ENCODE assay signal across 16 cellular contexts in the genomic region with DNA sequence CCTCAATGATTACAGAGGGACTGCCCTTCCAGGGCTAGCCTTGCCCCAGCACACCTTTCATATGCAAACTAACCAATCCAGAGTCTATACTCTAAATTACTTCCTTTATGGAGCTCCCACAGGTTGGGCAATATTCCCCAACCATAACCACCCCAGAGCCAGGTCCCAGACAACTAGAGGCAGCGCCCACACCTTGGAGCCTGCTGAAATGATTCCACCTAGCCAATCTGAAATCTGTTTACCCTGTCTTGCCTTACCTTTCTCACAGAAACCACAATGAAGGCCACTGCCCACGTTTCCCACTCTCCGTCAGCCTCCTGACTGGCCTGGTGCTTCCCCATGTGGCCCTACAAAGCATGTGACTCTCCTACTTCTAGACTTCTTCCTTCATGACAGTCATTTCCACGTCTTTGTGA.
A peak's percentile ranks its signal among the peaks of the same experiment; 100 is the strongest.
DNase-seq lines count a peak whose midpoint lies in the region; ATAC-seq and TF ChIP-seq lines count a peak whose summit lies in the region.
"Had no signal": no experiment of that assay in that cellular context is flagged by ENCODE, and none has a peak within 500 bp of the region (broad histone marks: within the 10 kb centered on the region; RNA-seq: fewer than 3 reads in every experiment).

No MANE protein-coding gene starts in this region.

- no peaks in the 10 kb centered on the region for H3K27me3 ChIP-seq in smooth muscle cell (ENCODE audit: low read depth)
- no peaks in the 10 kb centered on the region for H3K27me3 ChIP-seq in vagina
- no peaks in the 10 kb centered on the region for H3K27me3 ChIP-seq in trophoblast cell (ENCODE audit: insufficient read depth, low read length)

- no peaks in the 10 kb centered on the region for H3K4me1 ChIP-seq in smooth muscle cell (ENCODE audit: low read depth)
- H3K4me1 ChIP-seq in vagina, result no peaks in the 10 kb centered on the region
- no peaks in the 10 kb centered on the region for H3K4me1 ChIP-seq in trophoblast cell (ENCODE audit: control insufficient read depth in 1 of 2, insufficient read depth in 2 of 2, low read length in 2 of 2)

- peaks cover 21% of the 10 kb centered on the region for H3K9me3 Mint-ChIP-seq in activated T-helper 17 cell treated with anti-CD3 and anti-CD28 coated beads, Interleukin-2, amount 50 U/mL, for 72 hours
- H3K9me3 Mint-ChIP-seq in stimulated activated memory B cell treated with anti-CD40 and anti-IgM and Interleukin-4, amounts not matched to agents 10 μg/mL and 1 μg/mL and 100 μg/mL, for 72 hours, result peaks cover 18% of the 10 kb centered on the region

- TF ChIP-seq POLR2A in vagina (IDR thresholded peaks at IDR 0.05), result no peak

- H3K27ac ChIP-seq in smooth muscle cell (ENCODE audit: low read depth) (no peak overlapping the region), vagina (no peak overlapping the region), trophoblast cell (ENCODE audit: low read depth, low read length) (no peak overlapping the region)

- H3K9ac ChIP-seq in smooth muscle cell (ENCODE audit: low read depth), result no peak overlapping the region
- H3K9ac ChIP-seq in trophoblast cell (ENCODE audit: low read length), result no peak overlapping the region

- no peak overlapping the region for H2BK5ac ChIP-seq in trophoblast cell (ENCODE audit: low read depth, low read length, poor library complexity)

- no peak overlapping the region for H2BK12ac ChIP-seq in trophoblast cell (ENCODE audit: low read length)

- intact Hi-C loops in vagina (cut with DNase I), result no loop called here

- H4K8ac ChIP-seq in trophoblast cell (ENCODE audit: low read depth, low read length), result no peak overlapping the region

- no peaks in the 10 kb centered on the region for H4K20me1 ChIP-seq in smooth muscle cell (ENCODE audit: low read depth)

- no peaks in the 10 kb centered on the region for H3K36me3 ChIP-seq in smooth muscle cell (ENCODE audit: low read depth)
- no peaks in the 10 kb centered on the region for H3K36me3 ChIP-seq in vagina
- H3K36me3 ChIP-seq in trophoblast cell (ENCODE audit: control insufficient read depth in 1 of 2, insufficient read depth in 2 of 2, low read length in 2 of 2), result peaks cover 0 to 3% of the 10 kb centered on the region in 2 experiments

- TF ChIP-seq CTCF in smooth muscle cell (IDR thresholded peaks at IDR 0.05; ENCODE audit: borderline replicate concordance, insufficient read depth, poor library complexity, severe bottlenecking) (no peak), vagina (IDR thresholded peaks at IDR 0.05) (no peak)

- no peak overlapping the region for H3K4me2 ChIP-seq in smooth muscle cell
- no peak overlapping the region for H3K4me2 ChIP-seq in trophoblast cell (ENCODE audit: low read length)

- no peak overlapping the region for H3K4ac ChIP-seq in trophoblast cell (ENCODE audit: low read depth, low read length)

- DNase-seq in activated T-cell treated with anti-CD3 and anti-CD28 coated beads for 48 hours (ENCODE audit: low read depth), result peak; percentile 3
- DNase-seq in activated T-cell treated with anti-CD3 and anti-CD28 coated beads, Interleukin-2, amount 50 U/mL, for 48 hours, result no peak
- no peak for DNase-seq in smooth muscle cell (lab: John Stamatoyannopoulos, UW; ENCODE audit: unreplicated experiment)
- DNase-seq in vagina (ENCODE audit: extremely low spot score in 2 of 2), result no peak
- DNase-seq in trophoblast cell, result no peak
- DNase-seq: activated naive CD8-positive, alpha-beta T cell treated with anti-CD3 and anti-CD28 coated beads, Interleukin-2, amount 10 ng/mL, durations not matched to agents 7 days and 5 days; DMS79; Kasumi-1; naive thymus-derived CD8-positive, alpha-beta T cell; NK-92 treated with Interleukin-12 subunit alpha and Interleukin-12 subunit beta, amount 100 ng/mL, for 24 hours; stimulated activated naive CD4-positive, alpha-beta T cell treated with Interleukin-2 at 50 U/mL for 16 hours had no signal

- peaks cover 4% of the 10 kb centered on the region for H3F3A ChIP-seq in smooth muscle cell (ENCODE audit: low read depth)

- peak overlapping the region; percentile 3 for H3K27ac Mint-ChIP-seq in activated T-helper 17 cell treated with anti-CD3 and anti-CD28 coated beads, Interleukin-2, amount 50 U/mL, for 72 hours
- H3K27ac Mint-ChIP-seq in stimulated activated memory B cell treated with anti-CD40 and anti-IgM and Interleukin-4, amounts not matched to agents 10 μg/mL and 1 μg/mL and 100 μg/mL, for 72 hours, result peak overlapping the region; percentile 67
- H3K27ac Mint-ChIP-seq: activated naive CD8-positive, alpha-beta T cell treated with anti-CD3 and anti-CD28 coated beads, Interleukin-2, amount 10 ng/mL, durations not matched to agents 7 days and 5 days; CD14-positive monocyte; naive thymus-derived CD8-positive, alpha-beta T cell had no signal

- H3K79me1 ChIP-seq in trophoblast cell (ENCODE audit: low read length), result no peaks in the 10 kb centered on the region

- no peak overlapping the region for H3K4me3 Mint-ChIP-seq in activated T-helper 17 cell treated with anti-CD3 and anti-CD28 coated beads, Interleukin-2, amount 50 U/mL, for 72 hours
- H3K4me3 Mint-ChIP-seq in stimulated activated memory B cell treated with anti-CD40 and anti-IgM and Interleukin-4, amounts not matched to agents 10 μg/mL and 1 μg/mL and 100 μg/mL, for 72 hours, result no peak overlapping the region
- H3K4me3 Mint-ChIP-seq: activated naive CD8-positive, alpha-beta T cell treated with anti-CD3 and anti-CD28 coated beads, Interleukin-2, amount 10 ng/mL, durations not matched to agents 7 days and 5 days; CD14-positive monocyte; naive thymus-derived CD8-positive, alpha-beta T cell had no signal

- no peak overlapping the region for H3K18ac ChIP-seq in trophoblast cell (ENCODE audit: low read length)

- no peak overlapping the region for H2AK5ac ChIP-seq in trophoblast cell (ENCODE audit: low read length)

- peaks cover 9% of the 10 kb centered on the region for H3K27me3 Mint-ChIP-seq in activated T-helper 17 cell treated with anti-CD3 and anti-CD28 coated beads, Interleukin-2, amount 50 U/mL, for 72 hours
- no peaks in the 10 kb centered on the region for H3K27me3 Mint-ChIP-seq in stimulated activated memory B cell treated with anti-CD40 and anti-IgM and Interleukin-4, amounts not matched to agents 10 μg/mL and 1 μg/mL and 100 μg/mL, for 72 hours

- no peak overlapping the region for H2AFZ ChIP-seq in smooth muscle cell (ENCODE audit: low read depth)
- no peak overlapping the region for H2AFZ ChIP-seq in trophoblast cell (ENCODE audit: insufficient read depth, low read length, poor library complexity)

- H3K4me1 Mint-ChIP-seq in activated T-helper 17 cell treated with anti-CD3 and anti-CD28 coated beads, Interleukin-2, amount 50 U/mL, for 72 hours, result peaks cover 31% of the 10 kb centered on the region
- H3K4me1 Mint-ChIP-seq in stimulated activated memory B cell treated with anti-CD40 and anti-IgM and Interleukin-4, amounts not matched to agents 10 μg/mL and 1 μg/mL and 100 μg/mL, for 72 hours, result peaks cover 25% of the 10 kb centered on the region
- H3K4me1 Mint-ChIP-seq: CD14-positive monocyte; naive thymus-derived CD8-positive, alpha-beta T cell had no signal

- no peak overlapping the region for H2BK120ac ChIP-seq in trophoblast cell (ENCODE audit: insufficient read depth, low read length, poor library complexity)

- no peak overlapping the region for H4K91ac ChIP-seq in trophoblast cell (ENCODE audit: low read depth, low read length)

- no peaks in the 10 kb centered on the region for H3K36me3 Mint-ChIP-seq in activated T-helper 17 cell treated with anti-CD3 and anti-CD28 coated beads, Interleukin-2, amount 50 U/mL, for 72 hours (ENCODE audit: low read depth)
- peaks cover 23% of the 10 kb centered on the region for H3K36me3 Mint-ChIP-seq in stimulated activated memory B cell treated with anti-CD40 and anti-IgM and Interleukin-4, amounts not matched to agents 10 μg/mL and 1 μg/mL and 100 μg/mL, for 72 hours
- H3K36me3 Mint-ChIP-seq: activated naive CD8-positive, alpha-beta T cell treated with anti-CD3 and anti-CD28 coated beads, Interleukin-2, amount 10 ng/mL, durations not matched to agents 7 days and 5 days; CD14-positive monocyte had no signal

- H3K79me2 ChIP-seq in smooth muscle cell (ENCODE audit: low read depth) (no peaks in the 10 kb centered on the region), trophoblast cell (ENCODE audit: control insufficient read depth, insufficient read depth, low read length, poor library complexity) (no peaks in the 10 kb centered on the region)

- H4K12ac ChIP-seq in trophoblast cell (ENCODE audit: low read depth, low read length), result no peak overlapping the region

- no peak overlapping the region for H3K23ac ChIP-seq in trophoblast cell (ENCODE audit: low read length)

- 81% methylated on average over 4 of the region's 4 CpGs for WGBS in smooth muscle cell (ENCODE audit: low lambda C conversion rate)
- WGBS in trophoblast cell (ENCODE audit: extremely low coverage, insufficient coverage, insufficient read length), result no CpG with 5 or more reads among the region's 4 CpGs

- ATAC-seq in HG02588 (IDR thresholded peaks at IDR 0.05; ENCODE audit: unreplicated experiment), result peak; percentile 34
- peak; percentile 86 for ATAC-seq in activated T-helper 17 cell treated with anti-CD3 and anti-CD28 coated beads, Interleukin-2, amount 50 U/mL, for 72 hours (replicated peaks)
- peak; percentile 24 for ATAC-seq in stimulated activated memory B cell treated with anti-CD40 and anti-IgM and Interleukin-4, amounts not matched to agents 10 μg/mL and 1 μg/mL and 100 μg/mL, for 72 hours
- ATAC-seq: naive thymus-derived CD8-positive, alpha-beta T cell had no signal

- H3K9me3 ChIP-seq in smooth muscle cell (replicated peaks; ENCODE audit: low read depth), result no peaks in the 10 kb centered on the region
- peaks cover 9% of the 10 kb centered on the region for H3K9me3 ChIP-seq in vagina
- H3K9me3 ChIP-seq in trophoblast cell (ENCODE audit: insufficient read depth, low read depth, low read length), result no peaks in the 10 kb centered on the region

- no peak overlapping the region for H3K14ac ChIP-seq in trophoblast cell (ENCODE audit: low read length)

- H3K4me3 ChIP-seq in smooth muscle cell (no peak overlapping the region), vagina (no peak overlapping the region), trophoblast cell (ENCODE audit: low read depth, low read length) (no peak overlapping the region)
- H3K4me3 ChIP-seq: lung had no signal

Comparison
In these comparisons a context has a peak if more than half of its experiments do, and no peak if none do; other contexts are left out.
1. ATAC-seq: peak in every context shown above with its lines; median percentile 86 in activated T-helper 17 cell treated with anti-CD3 and anti-CD28 coated beads, Interleukin-2, amount 50 U/mL, for 72 hours; 34 in HG02588; 24 in stimulated activated memory B cell treated with anti-CD40 and anti-IgM and Interleukin-4, amounts not matched to agents 10 μg/mL and 1 μg/mL and 100 μg/mL, for 72 hours.